In the genomic region with DNA sequence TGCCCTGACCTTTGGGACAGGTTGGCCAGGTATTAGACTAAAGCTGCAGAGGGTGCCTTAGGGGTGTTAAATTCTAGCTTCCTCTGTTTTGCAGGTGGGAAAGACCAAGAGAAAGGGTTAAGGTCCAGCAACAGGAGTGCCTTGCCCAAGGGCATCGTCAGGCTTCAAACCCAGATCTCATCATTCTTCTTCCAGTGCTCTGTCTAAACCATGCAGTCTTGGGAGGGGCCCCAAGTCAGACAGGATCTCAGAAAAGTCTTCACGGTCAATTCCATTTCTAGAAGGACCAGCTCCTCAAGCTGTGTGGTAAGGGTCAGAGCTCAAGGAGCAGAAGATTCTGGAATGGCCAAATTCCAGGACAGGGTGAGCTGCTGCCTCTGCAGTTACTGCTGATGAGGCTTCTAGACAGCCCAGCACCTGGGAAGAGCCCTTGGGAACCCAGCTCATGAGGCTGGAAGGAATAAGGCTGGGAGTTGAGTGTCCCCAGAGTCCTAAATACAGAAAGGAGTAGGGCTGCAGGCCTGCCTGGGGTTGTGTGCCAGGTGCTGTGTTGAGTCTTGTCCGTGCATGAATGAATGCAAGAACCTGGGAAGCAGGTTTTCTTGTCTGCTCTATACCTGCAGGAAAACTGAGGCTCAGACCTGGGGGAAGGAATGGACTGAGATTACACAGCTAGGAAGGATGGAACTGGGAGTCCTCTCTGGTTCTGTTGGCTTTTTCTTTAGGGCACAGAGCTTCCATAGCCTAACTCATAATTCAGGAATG, we compare ENCODE assay signal across 14 cellular contexts.
"Had no signal": no experiment of that assay in that cellular context is flagged by ENCODE, and none has a peak within 500 bp of the region (broad histone marks: within the 10 kb centered on the region; RNA-seq: fewer than 3 reads in every experiment).

No MANE protein-coding gene starts in this region.

- H3K27me3 ChIP-seq: gastroesophageal sphincter had no signal

- H3K4me1 ChIP-seq: gastroesophageal sphincter had no signal

- H3K27ac ChIP-seq: gastroesophageal sphincter, tibial artery had no signal

- DNase-seq: activated CD4-positive, alpha-beta T cell treated with anti-CD3 and anti-CD28 coated beads for 1 hour; activated CD4-positive, alpha-beta T cell treated with anti-CD3 and anti-CD28 coated beads, Interleukin-2, amount 50 U/mL, for 1 hour; activated CD8-positive, alpha-beta T cell treated with anti-CD3 and anti-CD28 coated beads, Interleukin-2, amount 10 ng/mL, durations not matched to agents 7 days and 5 days; activated T-cell treated with anti-CD3 and anti-CD28 coated beads, Interleukin-2, amount 50 U/mL, for 1 hour; aorta; caudate nucleus; effector CD4-positive, alpha-beta T cell; head of caudate nucleus; left cardiac atrium; stimulated activated CD4-positive, alpha-beta T cell treated with anti-CD3 and anti-CD28 coated beads, Interleukin-12 subunit alpha, Interleukin-12 subunit beta, amount 100 ng/mL, for 4 hours; stimulated activated CD4-positive, alpha-beta T cell treated with anti-CD3 and anti-CD28 coated beads, Interleukin-4, amount 100 ng/mL, for 4 hours; T-cell had no signal

- H3K36me3 ChIP-seq: gastroesophageal sphincter, tibial artery had no signal

- H3K9me3 ChIP-seq: gastroesophageal sphincter, tibial artery had no signal

- H3K4me3 ChIP-seq: gastroesophageal sphincter, tibial artery had no signal
